ENCODE assay signal across 17 cellular contexts in the genomic region with DNA sequence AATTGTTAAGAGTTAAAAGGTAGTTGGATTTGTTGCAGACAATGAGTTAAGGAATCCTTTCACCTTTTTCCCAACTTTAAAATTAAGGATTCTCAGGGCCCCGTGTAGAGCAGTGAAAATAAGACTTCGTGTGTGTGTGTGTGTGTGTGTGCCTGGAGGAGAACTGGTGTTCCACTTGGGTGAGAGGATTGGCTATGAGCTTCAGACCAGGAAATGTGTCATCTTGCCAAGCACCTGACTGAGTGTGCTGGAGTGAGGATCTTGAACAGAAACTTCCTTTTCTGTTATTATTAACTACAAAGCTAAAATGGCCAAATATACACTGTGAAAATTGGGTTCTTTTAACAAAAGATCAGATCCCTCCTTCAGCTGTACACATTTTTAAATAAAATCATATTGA.
DNase-seq lines count a peak whose midpoint lies in the region; ATAC-seq and TF ChIP-seq lines count a peak whose summit lies in the region.
"Had no signal": no experiment of that assay in that cellular context is flagged by ENCODE, and none has a peak within 500 bp of the region (broad histone marks: within the 10 kb centered on the region; RNA-seq: fewer than 3 reads in every experiment).

No MANE protein-coding gene starts in this region.

- intact Hi-C loops in PC-3 (cut with micrococcal nuclease): no loop called here

- H3K79me2 ChIP-seq in PC-3 (ENCODE audit: low read length): no peaks in the 10 kb centered on the region

- no peak overlapping the region for H3K9ac ChIP-seq in PC-3 (ENCODE audit: low read length)

- ATAC-seq in PC-3 (no peak), GM21360 (IDR thresholded peaks at IDR 0.05; ENCODE audit: unreplicated experiment) (no peak), HG03045 (IDR thresholded peaks at IDR 0.05; ENCODE audit: unreplicated experiment) (no peak)
- ATAC-seq: GM23338, HCT116, K562 had no signal

- no peaks in the 10 kb centered on the region for H3F3A ChIP-seq in PC-3 (ENCODE audit: low read length, unreplicated experiment)

- no peak overlapping the region for H3K4me3 ChIP-seq in PC-3 (ENCODE audit: low read length)
- no peak overlapping the region for H3K4me3 ChIP-seq in fibroblast of mammary gland (ENCODE audit: control insufficient read depth, low read depth, low read length)
- H3K4me3 ChIP-seq: GM23338, K562, Peyer's patch had no signal

- BruUV-seq in PC-3 (replicated peaks; lab: Mats Ljungman, UMichigan): no TSS peak

- H2AFZ ChIP-seq in PC-3 (ENCODE audit: low read length): no peak overlapping the region
- H2AFZ ChIP-seq: GM23338 had no signal

- TF ChIP-seq CTCF in PC-3 (conservative IDR thresholded peaks at IDR 0.05; ENCODE audit: low read depth, low read length) (no peak), fibroblast of mammary gland (conservative IDR thresholded peaks at IDR 0.05; ENCODE audit: control insufficient read depth, insufficient read depth, low read depth, low read length) (no peak)

- POLR2A ChIA-PET in PC-3 (lab: Charles Lee; ENCODE audit: unreplicated experiment): no interaction called here

- no peak overlapping the region for H3K27ac ChIP-seq in PC-3 (ENCODE audit: low read length)
- H3K27ac ChIP-seq: Peyer's patch had no signal

- H3K9me2 ChIP-seq in PC-3 (replicated peaks; ENCODE audit: low read length): no peaks in the 10 kb centered on the region

- H3K4me2 ChIP-seq in PC-3 (ENCODE audit: low read length): no peak overlapping the region
- H3K4me2 ChIP-seq: GM23338 had no signal

- no peaks in the 10 kb centered on the region for H4K20me1 ChIP-seq in PC-3 (ENCODE audit: low read length)

- DNase-seq in ELR (ENCODE audit: low read depth) (peak; percentile 40), PC-3 (peak; percentile 6), fibroblast of mammary gland (ENCODE audit: low read depth) (peak; percentile 4), renal cortical epithelial cell (ENCODE audit: low read depth) (peak; percentile 73), NCI-H1105 (lab: John Stamatoyannopoulos, UW) (no peak)
- DNase-seq: DMS 273 treated with DMSO at 0.1 percent for 48 hours, GF-D8, NCI-H1694 treated with DMSO at 0.1 percent for 48 hours, NCI-H2107, NCI-H524 treated with DMSO at 0.1 percent for 48 hours, Peyer's patch, Right ventricle myocardium superior had no signal

- no peaks in the 10 kb centered on the region for H3K27me3 ChIP-seq in PC-3 (ENCODE audit: low read length)
- H3K27me3 ChIP-seq: Peyer's patch had no signal

- H3K4me1 ChIP-seq in PC-3 (ENCODE audit: insufficient read depth, low read length): peaks cover 11% of the 10 kb centered on the region
- H3K4me1 ChIP-seq: Peyer's patch had no signal

- no peaks in the 10 kb centered on the region for H3K9me3 ChIP-seq in PC-3 (ENCODE audit: low read length)
- H3K9me3 ChIP-seq: Peyer's patch had no signal

- CTCF ChIA-PET in PC-3 (lab: Charles Lee): no interaction called here

- no peaks in the 10 kb centered on the region for H3K36me3 ChIP-seq in PC-3 (ENCODE audit: low read depth, low read length)
- H3K36me3 ChIP-seq: Peyer's patch had no signal
